In genomic region chr3:113698891-113699465, GRCh38 we compare ENCODE assay signal across 8 cellular contexts. TPM values are rescaled to one million over a fixed set of nuclear protein-coding genes. Genes with fewer than 3 reads are reported as not detected.
DNase-seq lines count a peak whose midpoint lies in the region; ATAC-seq, FAIRE-seq and TF ChIP-seq lines count a peak whose summit lies in the region.

No MANE protein-coding gene starts in this region.

- TF ChIP-seq POLR2A in GM12892 (IDR thresholded peaks at IDR 0.05; ENCODE audit: low read depth, low read length), result no peak

- no peak for FAIRE-seq in GM12892 (lab: Jason Lieb, UNC)

- H3K4me3 ChIP-seq in iPS-18a (ENCODE audit: low read length), result peak overlapping the region; percentile 30
- H3K4me3 ChIP-seq in stomach smooth muscle (ENCODE audit: low read length in 2 of 2), result peak overlapping the region; percentile 51 to 52

- peak overlapping the region; percentile 39 for H3K9ac ChIP-seq in iPS-18a (ENCODE audit: low read length)
- H3K9ac ChIP-seq in stomach smooth muscle (ENCODE audit: low read length in 2 of 2), result peak overlapping the region; percentile 2 to 47

- H3K4me3 Mint-ChIP-seq in activated CD4-positive, alpha-beta T cell treated with anti-CD3 and anti-CD28 coated beads for 36 hours, result no peak overlapping the region
- H3K4me3 Mint-ChIP-seq in activated T-helper 2 cell treated with anti-CD3 and anti-CD28 coated beads, Interferon-gamma antibody, Interleukin-2, Interleukin-4, amounts not matched to agents 10 μg/mL and 5 μg/mL and 100 μg/mL, durations not matched to agents 14 hours and 24 hours and 36 hours (ENCODE audit: low read depth), result peak overlapping the region; percentile 78

- peaks cover 17% of the 10 kb centered on the region for H3K4me1 Mint-ChIP-seq in activated CD4-positive, alpha-beta T cell treated with anti-CD3 and anti-CD28 coated beads for 36 hours
- peaks cover 13% of the 10 kb centered on the region for H3K4me1 Mint-ChIP-seq in activated T-helper 2 cell treated with anti-CD3 and anti-CD28 coated beads, Interferon-gamma antibody, Interleukin-2, Interleukin-4, amounts not matched to agents 10 μg/mL and 5 μg/mL and 100 μg/mL, durations not matched to agents 14 hours and 24 hours and 36 hours (ENCODE audit: low read depth)

- POLR2A ChIA-PET in activated CD4-positive, alpha-beta T cell treated with anti-CD3 and anti-CD28 coated beads for 36 hours (lab: Charles Lee), result interaction anchor here (0.6 kb wide), 1 partner anchor 203 kb away, joined by 4 read pairs; no protein-coding TSS in a partner anchor

- intact Hi-C loops in activated CD4-positive, alpha-beta T cell treated with anti-CD3 and anti-CD28 coated beads for 36 hours (cut with DNase I, micrococcal nuclease), result loop anchor here in 1 of 2 experiments (5.0 kb wide), 3 partner anchors 182 to 1137 kb away; partner anchors contain the start of genes ATG3, SLC35A5 and SPICE1
- intact Hi-C loops in activated T-helper 2 cell treated with anti-CD3 and anti-CD28 coated beads, Interferon-gamma antibody, Interleukin-2, Interleukin-4, amounts not matched to agents 10 μg/mL and 5 μg/mL and 100 μg/mL, durations not matched to agents 14 hours and 24 hours and 36 hours (cut with micrococcal nuclease), result loop anchor here (5.0 kb wide), 4 partner anchors 167 to 1448 kb away; partner anchors contain the start of genes ATG3, SIDT1, SLC35A5 and ZBTB20

- no peaks in the 10 kb centered on the region for H3K9me3 Mint-ChIP-seq in activated CD4-positive, alpha-beta T cell treated with anti-CD3 and anti-CD28 coated beads for 36 hours (ENCODE audit: low read depth)
- no peaks in the 10 kb centered on the region for H3K9me3 Mint-ChIP-seq in activated T-helper 2 cell treated with anti-CD3 and anti-CD28 coated beads, Interferon-gamma antibody, Interleukin-2, Interleukin-4, amounts not matched to agents 10 μg/mL and 5 μg/mL and 100 μg/mL, durations not matched to agents 14 hours and 24 hours and 36 hours

- H3K36me3 ChIP-seq in iPS-18a (ENCODE audit: control insufficient read depth, low read depth, low read length) (no peaks in the 10 kb centered on the region), stomach smooth muscle (ENCODE audit: control insufficient read depth in 2 of 2, insufficient read depth in 2 of 2, low read length in 2 of 2) (no peaks in the 10 kb centered on the region)

- H3K4me1 ChIP-seq in iPS-18a (ENCODE audit: control insufficient read depth, low read depth, low read length), result peaks cover 3% of the 10 kb centered on the region
- H3K4me1 ChIP-seq in stomach smooth muscle (ENCODE audit: control insufficient read depth, insufficient read depth, low read length), result peaks cover 9% of the 10 kb centered on the region

- CTCF ChIA-PET in activated CD4-positive, alpha-beta T cell treated with anti-CD3 and anti-CD28 coated beads for 36 hours (lab: Charles Lee), result interaction anchor here (0.7 to 2.6 kb wide), 4 partner anchors 12 to 95 kb away, joined by 3 to 9 read pairs (median 3); no protein-coding TSS in a partner anchor

- peak overlapping the region; percentile 61 for H3K27ac Mint-ChIP-seq in activated CD4-positive, alpha-beta T cell treated with anti-CD3 and anti-CD28 coated beads for 36 hours
- no peak overlapping the region for H3K27ac Mint-ChIP-seq in activated T-helper 2 cell treated with anti-CD3 and anti-CD28 coated beads, Interferon-gamma antibody, Interleukin-2, Interleukin-4, amounts not matched to agents 10 μg/mL and 5 μg/mL and 100 μg/mL, durations not matched to agents 14 hours and 24 hours and 36 hours

- H3K36me3 Mint-ChIP-seq in activated CD4-positive, alpha-beta T cell treated with anti-CD3 and anti-CD28 coated beads for 36 hours (ENCODE audit: low read depth), result no peaks in the 10 kb centered on the region
- peaks cover 2% of the 10 kb centered on the region for H3K36me3 Mint-ChIP-seq in activated T-helper 2 cell treated with anti-CD3 and anti-CD28 coated beads, Interferon-gamma antibody, Interleukin-2, Interleukin-4, amounts not matched to agents 10 μg/mL and 5 μg/mL and 100 μg/mL, durations not matched to agents 14 hours and 24 hours and 36 hours (ENCODE audit: low read depth)

- H3K27me3 Mint-ChIP-seq in activated CD4-positive, alpha-beta T cell treated with anti-CD3 and anti-CD28 coated beads for 36 hours, result no peaks in the 10 kb centered on the region
- H3K27me3 Mint-ChIP-seq in activated T-helper 2 cell treated with anti-CD3 and anti-CD28 coated beads, Interferon-gamma antibody, Interleukin-2, Interleukin-4, amounts not matched to agents 10 μg/mL and 5 μg/mL and 100 μg/mL, durations not matched to agents 14 hours and 24 hours and 36 hours (ENCODE audit: low read depth), result no peaks in the 10 kb centered on the region

- no peaks in the 10 kb centered on the region for H3K27me3 ChIP-seq in iPS-18a (ENCODE audit: control insufficient read depth, insufficient read depth, low read length)
- no peaks in the 10 kb centered on the region for H3K27me3 ChIP-seq in stomach smooth muscle (ENCODE audit: control insufficient read depth in 1 of 2, insufficient read depth in 2 of 2, low read length in 2 of 2)

- no peak overlapping the region for H3K27ac ChIP-seq in iPS-18a (ENCODE audit: low read length)
- peak overlapping the region; percentile 11 for H3K27ac ChIP-seq in stomach smooth muscle (ENCODE audit: low read length)

- ATAC-seq in activated CD4-positive, alpha-beta T cell treated with anti-CD3 and anti-CD28 coated beads for 36 hours, result no peak

- no peaks in the 10 kb centered on the region for H3K9me3 ChIP-seq in iPS-18a (ENCODE audit: control insufficient read depth, low read depth, low read length)
- H3K9me3 ChIP-seq in stomach smooth muscle (ENCODE audit: control insufficient read depth in 2 of 2, low read length in 2 of 2), result no peaks in the 10 kb centered on the region

- peak; percentile 41 for DNase-seq in activated CD4-positive, alpha-beta T cell treated with anti-CD3 and anti-CD28 coated beads for 36 hours
- DNase-seq in activated CD4-positive, alpha-beta T cell treated with anti-CD3 and anti-CD28 coated beads, Interleukin-2, amount 50 U/mL, for 1 hour, result no peak
- no peak for DNase-seq in activated T-helper 2 cell treated with anti-CD3 and anti-CD28 coated beads, Interferon-gamma antibody, Interleukin-2, Interleukin-4, amounts not matched to agents 10 μg/mL and 5 μg/mL and 100 μg/mL, durations not matched to agents 14 hours and 24 hours and 36 hours (ENCODE audit: low spot score)
- no peak for DNase-seq in NCI-H1694 treated with DMSO at 0.1 percent for 48 hours (lab: John Stamatoyannopoulos, UW)
- DNase-seq in RKO (ENCODE audit: low spot score), result no peak
- no peak for DNase-seq in GM12892 (ENCODE audit: insufficient read length)

RNA-seq across cellular contexts. Expression of gene USF3, which starts 2.5 kb away (rescaled TPM):
- total RNA-seq in activated CD4-positive, alpha-beta T cell treated with anti-CD3 and anti-CD28 coated beads for 36 hours, result 10 to 100 TPM; 12.9 to 19.6 TPM
- 13.9 and 15.6 TPM in 2 replicates for total RNA-seq in activated T-helper 2 cell treated with anti-CD3 and anti-CD28 coated beads, Interferon-gamma antibody, Interleukin-2, Interleukin-4, amounts not matched to agents 10 μg/mL and 5 μg/mL and 100 μg/mL, durations not matched to agents 14 hours and 24 hours and 36 hours
- 4.5 TPM for polyA plus RNA-seq in GM12892 (2012; ENCODE audit: missing spikeins)

RNA-seq across cellular contexts. Expression of gene NAA50, which starts 47.1 kb away (rescaled TPM):
- 100 to 1,000 TPM in 1 of 2 experiments, 10 to 100 TPM in 1; 97.1 to 122 TPM for total RNA-seq in activated CD4-positive, alpha-beta T cell treated with anti-CD3 and anti-CD28 coated beads for 36 hours
- 129 and 134 TPM in 2 replicates for total RNA-seq in activated T-helper 2 cell treated with anti-CD3 and anti-CD28 coated beads, Interferon-gamma antibody, Interleukin-2, Interleukin-4, amounts not matched to agents 10 μg/mL and 5 μg/mL and 100 μg/mL, durations not matched to agents 14 hours and 24 hours and 36 hours
- 71.9 TPM for polyA plus RNA-seq in GM12892 (2012; ENCODE audit: missing spikeins)

RNA-seq across cellular contexts. Expression of gene ATP6V1A, which starts 47.9 kb away (rescaled TPM):
- 10 to 100 TPM; 45.2 to 48.3 TPM for total RNA-seq in activated CD4-positive, alpha-beta T cell treated with anti-CD3 and anti-CD28 coated beads for 36 hours
- total RNA-seq in activated T-helper 2 cell treated with anti-CD3 and anti-CD28 coated beads, Interferon-gamma antibody, Interleukin-2, Interleukin-4, amounts not matched to agents 10 μg/mL and 5 μg/mL and 100 μg/mL, durations not matched to agents 14 hours and 24 hours and 36 hours, result 35.7 and 38.3 TPM in 2 replicates
- polyA plus RNA-seq in GM12892 (2012; ENCODE audit: missing spikeins), result 28.8 TPM
